Comparison of ENCODE assay signal across 13 cellular contexts in the genomic region with DNA sequence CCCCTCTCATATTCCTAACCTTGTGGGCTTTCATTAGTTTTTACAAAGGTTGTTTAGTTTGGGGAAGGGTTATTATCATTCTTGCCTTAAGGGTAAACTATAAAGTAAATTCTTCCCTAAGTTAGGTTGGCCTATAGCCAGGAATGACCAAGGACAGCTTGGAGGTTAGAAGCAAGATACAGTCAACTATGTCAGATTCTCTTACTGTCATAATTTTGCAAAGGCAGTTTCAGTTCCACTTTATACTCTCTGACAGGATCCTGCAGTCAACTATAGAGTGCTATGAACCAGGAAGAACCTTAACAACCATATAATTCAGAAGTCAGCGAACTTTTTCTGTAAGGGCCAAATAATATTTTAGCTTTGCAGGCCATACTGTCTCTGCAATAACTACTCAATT.
A peak's percentile ranks its signal among the peaks of the same experiment; 100 is the strongest.
DNase-seq lines count a peak whose midpoint lies in the region; ATAC-seq and TF ChIP-seq lines count a peak whose summit lies in the region.
"Had no signal": no experiment of that assay in that cellular context is flagged by ENCODE, and none has a peak within 500 bp of the region (broad histone marks: within the 10 kb centered on the region; RNA-seq: fewer than 3 reads in every experiment).

No MANE protein-coding gene starts in this region.

- DNase-seq in SK-MEL-5 (ENCODE audit: low read depth, low spot score) (peak; percentile 6), head of caudate nucleus (no peak), AG08395 (ENCODE audit: low spot score) (no peak)
- no peak for DNase-seq in stimulated activated naive CD4-positive, alpha-beta T cell (lab: John Stamatoyannopoulos, UW)
- no peak for DNase-seq in activated CD4-positive, alpha-beta T cell treated with anti-CD3 and anti-CD28 coated beads for 48 hours
- DNase-seq: CD8-positive, alpha-beta T cell; NCI-H1436 treated with DMSO at 0.1 percent for 48 hours; ovary; T-cell had no signal

- ATAC-seq in GM18505 (IDR thresholded peaks at IDR 0.05; ENCODE audit: unreplicated experiment) (peak; percentile 99), GM21390 (IDR thresholded peaks at IDR 0.05; ENCODE audit: unreplicated experiment) (peak; percentile 100), HG03103 (IDR thresholded peaks at IDR 0.05; ENCODE audit: low read depth, unreplicated experiment) (peak; percentile 99)
- ATAC-seq: CD8-positive, alpha-beta T cell; GM23338; T-cell had no signal

- intact Hi-C loops in head of caudate nucleus (cut with DNase I) = no loop called here

- in situ Hi-C loops in SK-MEL-5 (cut with HindIII; ENCODE audit: low pct_unique_long_range_greater_than_20kb, low sequenced_read_pairs) = no loop called here

- no peak for TF ChIP-seq POLR2A in GM18505 (IDR thresholded peaks at IDR 0.05; ENCODE audit: borderline replicate concordance, extremely low read depth, insufficient read depth, insufficient read length)
